35 cellular contexts compared by ENCODE assay signal in the genomic region with DNA sequence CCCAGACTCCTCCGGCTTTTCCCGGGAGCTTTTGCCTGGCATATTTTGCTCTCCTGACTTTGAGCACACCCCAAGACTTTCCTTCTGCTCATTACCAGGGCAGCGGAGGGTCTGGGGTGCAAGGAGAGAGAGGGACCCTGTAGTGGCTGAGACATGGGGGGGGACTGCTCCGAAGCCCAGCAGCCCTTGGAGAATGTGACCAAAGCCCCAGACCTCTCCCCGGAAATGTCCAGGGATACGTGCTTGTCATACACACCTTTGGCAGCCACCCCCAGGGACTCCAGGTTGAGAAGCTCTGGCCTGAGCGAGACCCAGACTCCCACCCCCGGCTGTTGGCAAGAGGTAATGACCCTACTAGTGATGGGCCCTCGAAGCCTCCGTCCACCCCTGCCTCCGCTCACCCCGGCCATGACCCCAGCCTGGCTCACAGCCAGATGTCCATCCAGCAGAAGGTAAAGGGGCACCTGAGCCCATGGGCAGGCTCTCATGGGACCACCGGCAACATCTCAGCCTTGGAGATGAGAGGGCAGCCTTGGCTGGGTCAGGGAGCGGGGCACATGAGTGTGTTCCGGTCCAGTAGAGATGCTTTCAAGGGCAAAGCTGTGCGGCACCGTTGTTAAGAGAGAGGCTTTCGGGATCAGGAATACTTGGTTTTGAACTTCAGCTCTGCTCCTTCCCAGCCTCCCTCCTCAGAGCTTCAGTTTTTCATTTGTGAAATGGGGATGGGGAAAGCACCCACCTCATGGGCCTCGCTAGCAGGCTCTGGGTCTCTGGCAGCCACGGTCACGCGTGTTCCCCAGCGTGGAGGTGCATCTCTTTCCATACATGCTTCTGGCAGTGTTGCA. TPM values are rescaled to one million over a fixed set of nuclear protein-coding genes. Genes with fewer than 3 reads are reported as not detected.
"Had no signal": no experiment of that assay in that cellular context is flagged by ENCODE, and none has a peak within 500 bp of the region (broad histone marks: within the 10 kb centered on the region; RNA-seq: fewer than 3 reads in every experiment).

No MANE protein-coding gene starts in this region.

- FAIRE-seq: endometrium had no signal

- H3K4me3 Mint-ChIP-seq: activated B cell treated with CpG ODN at 0.5 μM for 24 hours; activated naive CD4-positive, alpha-beta T cell treated with anti-CD3 and anti-CD28 coated beads for 36 hours; activated naive CD8-positive, alpha-beta T cell treated with anti-CD3 and anti-CD28 coated beads, Interleukin-2, amount 50 U/mL, for 24 hours; activated T-helper 1 cell treated with anti-CD3 and anti-CD28 coated beads, Interleukin-12 subunit alpha, Interleukin-12 subunit beta, Interleukin-2, Interleukin-4 antibody, amounts not matched to agents 30 ng/mL and 10 ng/mL and 1 ng/mL, durations not matched to agents 14 hours and 24 hours and 36 hours; T-helper 2 cell treated with Interferon-gamma antibody and Interleukin-4, amounts not matched to agents 5 μg/mL and 100 μg/mL, for 36 hours had no signal

- H3K9me3 Mint-ChIP-seq: activated B cell treated with CpG ODN at 0.5 μM for 24 hours; activated naive CD4-positive, alpha-beta T cell treated with anti-CD3 and anti-CD28 coated beads for 36 hours; activated naive CD8-positive, alpha-beta T cell treated with anti-CD3 and anti-CD28 coated beads, Interleukin-2, amount 50 U/mL, for 24 hours; activated T-helper 1 cell treated with anti-CD3 and anti-CD28 coated beads, Interleukin-12 subunit alpha, Interleukin-12 subunit beta, Interleukin-2, Interleukin-4 antibody, amounts not matched to agents 30 ng/mL and 10 ng/mL and 1 ng/mL, durations not matched to agents 14 hours and 24 hours and 36 hours; T-helper 2 cell treated with Interferon-gamma antibody and Interleukin-4, amounts not matched to agents 5 μg/mL and 100 μg/mL, for 36 hours had no signal

- H3K36me3 ChIP-seq: breast epithelium, esophagus squamous epithelium, heart right ventricle, suprapubic skin, tibial artery had no signal

- DNase-seq: activated B cell treated with CpG ODN at 0.5 μM for 24 hours; activated CD4-positive, alpha-beta T cell treated with anti-CD3 and anti-CD28 coated beads for 4 hours; activated CD4-positive, alpha-beta T cell treated with anti-CD3 and anti-CD28 coated beads, Interleukin-2, amount 50 U/mL, for 4 hours; activated effector memory CD4-positive, alpha-beta T cell treated with anti-CD3 and anti-CD28 coated beads, Interleukin-2, amount 50 U/mL, for 16 hours; activated naive CD4-positive, alpha-beta T cell treated with anti-CD3 and anti-CD28 coated beads for 36 hours; activated naive CD8-positive, alpha-beta T cell treated with anti-CD3 and anti-CD28 coated beads, Interleukin-2, amount 50 U/mL, for 24 hours; amygdala; central memory CD4-positive, alpha-beta T cell; dermis blood vessel endothelial cell; effector CD4-positive, alpha-beta T cell; esophagus squamous epithelium; foreskin melanocyte; heart right ventricle; kidney glomerular epithelial cell; nucleus accumbens; retina; stimulated activated CD4-positive, alpha-beta T cell treated with anti-CD3 and anti-CD28 coated beads, Interleukin-15, amount 100 ng/mL, for 24 hours; stimulated activated CD4-positive, alpha-beta T cell treated with anti-CD3 and anti-CD28 coated beads, Interleukin-2, amount 100 ng/mL, for 24 hours; stimulated activated naive CD4-positive, alpha-beta T cell; T-helper 1 cell had no signal

- H3K27me3 Mint-ChIP-seq: activated B cell treated with CpG ODN at 0.5 μM for 24 hours; activated naive CD8-positive, alpha-beta T cell treated with anti-CD3 and anti-CD28 coated beads, Interleukin-2, amount 50 U/mL, for 24 hours had no signal

- H3K27ac Mint-ChIP-seq: activated B cell treated with CpG ODN at 0.5 μM for 24 hours; activated naive CD4-positive, alpha-beta T cell treated with anti-CD3 and anti-CD28 coated beads for 36 hours; activated naive CD8-positive, alpha-beta T cell treated with anti-CD3 and anti-CD28 coated beads, Interleukin-2, amount 50 U/mL, for 24 hours; activated T-helper 1 cell treated with anti-CD3 and anti-CD28 coated beads, Interleukin-12 subunit alpha, Interleukin-12 subunit beta, Interleukin-2, Interleukin-4 antibody, amounts not matched to agents 30 ng/mL and 10 ng/mL and 1 ng/mL, durations not matched to agents 14 hours and 24 hours and 36 hours; T-helper 2 cell treated with Interferon-gamma antibody and Interleukin-4, amounts not matched to agents 5 μg/mL and 100 μg/mL, for 36 hours had no signal

- H3K27me3 ChIP-seq: breast epithelium, heart right ventricle, suprapubic skin, tibial artery had no signal

- H3K4me3 ChIP-seq: breast epithelium, esophagus squamous epithelium, heart right ventricle, mucosa of descending colon, smooth muscle cell, suprapubic skin, tibial artery had no signal

- H3K4me1 ChIP-seq: breast epithelium, tibial artery had no signal

- H3K9me3 ChIP-seq: breast epithelium, esophagus squamous epithelium, heart right ventricle, mucosa of descending colon, suprapubic skin, tibial artery had no signal

- H3K4me1 Mint-ChIP-seq: activated B cell treated with CpG ODN at 0.5 μM for 24 hours; activated naive CD8-positive, alpha-beta T cell treated with anti-CD3 and anti-CD28 coated beads, Interleukin-2, amount 50 U/mL, for 24 hours had no signal

- H3K27ac ChIP-seq: breast epithelium, epithelial cell of prostate, esophagus squamous epithelium, heart right ventricle, suprapubic skin, tibial artery had no signal

- ATAC-seq: activated naive CD8-positive, alpha-beta T cell treated with anti-CD3 and anti-CD28 coated beads, Interleukin-2, amount 50 U/mL, for 24 hours; heart right ventricle; left lobe of liver; mucosa of descending colon had no signal

- H3K4me2 ChIP-seq: smooth muscle cell had no signal

RNA-seq across cellular contexts. Expression of a gene that starts 2.0 kb away (rescaled TPM):
- total RNA-seq: activated B cell treated with CpG ODN at 0.5 μM for 24 hours; activated naive CD4-positive, alpha-beta T cell treated with anti-CD3 and anti-CD28 coated beads for 36 hours; activated T-helper 1 cell treated with anti-CD3 and anti-CD28 coated beads, Interleukin-12 subunit alpha, Interleukin-12 subunit beta, Interleukin-2, Interleukin-4 antibody, amounts not matched to agents 30 ng/mL and 10 ng/mL and 1 ng/mL, durations not matched to agents 14 hours and 24 hours and 36 hours; dermis blood vessel endothelial cell; glomerular endothelial cell; left lobe of liver; lung microvascular endothelial cell; mesenteric fat pad; mucosa of descending colon; smooth muscle cell; ureter had no signal
- polyA plus RNA-seq: heart right ventricle, neural cell, smooth muscle cell had no signal
